17 cellular contexts compared by ENCODE assay signal in genomic region chr20:46127396-46128010, GRCh38.
"Had no signal": no experiment of that assay in that cellular context is flagged by ENCODE, and none has a peak within 500 bp of the region (broad histone marks: within the 10 kb centered on the region; RNA-seq: fewer than 3 reads in every experiment).

No MANE protein-coding gene starts in this region.

- H3K4me3 ChIP-seq: lower lobe of right lung, testis, upper lobe of left lung had no signal

- H3K4me3 Mint-ChIP-seq: brain, mesothelial cell of epicardium, nephron progenitor cell had no signal

- H3K4me1 Mint-ChIP-seq: mesothelial cell of epicardium, nephron progenitor cell had no signal

- H3K36me3 ChIP-seq: WERI-Rb-1 had no signal

- H3K27ac ChIP-seq: lower lobe of right lung, testis, upper lobe of left lung, WERI-Rb-1 had no signal

- H3K27me3 ChIP-seq: testis, upper lobe of left lung had no signal

- H3K27ac Mint-ChIP-seq: brain, mesothelial cell of epicardium, nephron progenitor cell had no signal

- H3K9me3 ChIP-seq: lower lobe of right lung, testis, upper lobe of left lung had no signal

- ATAC-seq: esophagus mucosa had no signal

- DNase-seq: activated CD4-positive, alpha-beta T cell treated with anti-CD3 and anti-CD28 coated beads, Interleukin-2, amount 50 U/mL, for 48 hours; activated naive CD4-positive, alpha-beta T cell treated with Interleukin-2 at 50 U/mL for 16 hours; anterior cingulate cortex; central memory CD4-positive, alpha-beta T cell; cortex of kidney; effector CD4-positive, alpha-beta T cell; lower lobe of right lung; nephron progenitor cell; retina; SW 1271; T-helper 2 cell; testis; upper lobe of left lung; WERI-Rb-1 had no signal

- H3K36me3 Mint-ChIP-seq: brain, mesothelial cell of epicardium had no signal

- H3K9me3 Mint-ChIP-seq: mesothelial cell of epicardium, nephron progenitor cell had no signal
